Comparison of ENCODE assay signal across 19 cellular contexts in the genomic region with DNA sequence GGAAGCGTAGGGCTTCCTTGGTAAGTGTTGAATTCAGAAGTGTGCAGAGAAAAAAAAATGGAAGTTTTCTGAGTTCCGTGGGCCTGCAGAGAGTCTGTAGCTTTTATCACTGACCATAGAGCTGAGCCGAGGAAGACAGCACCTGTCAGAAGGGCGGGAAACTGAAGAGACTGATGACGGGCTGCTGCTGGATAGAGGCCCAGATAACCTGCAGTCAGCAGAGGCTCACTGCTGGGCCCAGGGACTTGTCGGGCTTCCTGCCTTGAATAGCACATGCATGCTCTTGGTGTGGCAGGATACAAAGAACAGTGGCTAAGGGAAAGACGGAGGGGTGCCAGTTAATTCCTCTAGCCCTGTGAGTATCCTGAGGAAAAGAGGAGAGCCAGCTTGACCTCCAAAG.
A peak's percentile ranks its signal among the peaks of the same experiment; 100 is the strongest.
DNase-seq lines count a peak whose midpoint lies in the region; ATAC-seq, FAIRE-seq and TF ChIP-seq lines count a peak whose summit lies in the region.
"Had no signal": no experiment of that assay in that cellular context is flagged by ENCODE, and none has a peak within 500 bp of the region (broad histone marks: within the 10 kb centered on the region; RNA-seq: fewer than 3 reads in every experiment).

No MANE protein-coding gene starts in this region.

- TF ChIP-seq CTCF in heart left ventricle (IDR thresholded peaks at IDR 0.05) = no peak
- TF ChIP-seq CTCF in progenitor cell of endocrine pancreas (IDR thresholded peaks at IDR 0.05; ENCODE audit: unreplicated experiment) = no peak
- TF ChIP-seq CTCF in osteoblast (IDR thresholded peaks at IDR 0.05; ENCODE audit: extremely low read depth, low read depth, low read length) = no peak

- no peaks in the 10 kb centered on the region for H3K79me2 ChIP-seq in osteoblast (ENCODE audit: insufficient read depth, low read length)

- H3K27ac Mint-ChIP-seq in progenitor cell of endocrine pancreas = peak overlapping the region; percentile 71
- H3K27ac Mint-ChIP-seq: activated naive CD8-positive, alpha-beta T cell; B cell; natural killer cell treated with Interleukin-12 subunit alpha and Interleukin-12 subunit beta and Interleukin-15 and Interleukin-18, amount 100 ng/mL, for 72 hours had no signal

- H2AFZ ChIP-seq in osteoblast (ENCODE audit: low read length) = no peak overlapping the region

- ATAC-seq in heart left ventricle = peak; percentile 14 to 74 (median 71)
- ATAC-seq in HG02970 (IDR thresholded peaks at IDR 0.05; ENCODE audit: low FRiP score, unreplicated experiment) = no peak
- ATAC-seq: natural killer cell treated with Interleukin-12 subunit alpha and Interleukin-12 subunit beta and Interleukin-15 and Interleukin-18, amount 100 ng/mL, for 72 hours had no signal

- H3K4me3 Mint-ChIP-seq in progenitor cell of endocrine pancreas (ENCODE audit: low read depth) = no peak overlapping the region
- H3K4me3 Mint-ChIP-seq: activated naive CD8-positive, alpha-beta T cell; B cell; natural killer cell treated with Interleukin-12 subunit alpha and Interleukin-12 subunit beta and Interleukin-15 and Interleukin-18, amount 100 ng/mL, for 72 hours had no signal

- H3K9me3 Mint-ChIP-seq in progenitor cell of endocrine pancreas (ENCODE audit: low read depth) = no peaks in the 10 kb centered on the region
- H3K9me3 Mint-ChIP-seq: natural killer cell treated with Interleukin-12 subunit alpha and Interleukin-12 subunit beta and Interleukin-15 and Interleukin-18, amount 100 ng/mL, for 72 hours had no signal

- 50 to 65% (median 62%) methylated on average over 7 of the region's 7 CpGs for WGBS in heart left ventricle, 4 donors

- DNase-seq in NCI-H2081 (lab: John Stamatoyannopoulos, UW) (peak; percentile 4 to 65), NCI-H2081 treated with DMSO at 0.1 percent for 48 hours (lab: John Stamatoyannopoulos, UW) (no peak), SHP77 (lab: John Stamatoyannopoulos, UW) (peak; percentile 20 to 69), heart left ventricle (peak in 2 of 5 donors; percentile 37 to 51), progenitor cell of endocrine pancreas (ENCODE audit: low spot score, unreplicated experiment) (no peak), osteoblast (ENCODE audit: insufficient read length, low spot score, missing footprints) (no peak), GM19239 (ENCODE audit: insufficient read length, low spot score) (no peak)
- DNase-seq: activated CD4-positive, alpha-beta T cell treated with anti-CD3 and anti-CD28 coated beads for 1 hour; effector memory CD4-positive, alpha-beta T cell; esophagus squamous epithelium; midbrain; NCI-H226; RPMI8226; stimulated activated CD8-positive, alpha-beta memory T cell treated with anti-CD3 and anti-CD28 coated beads, Interleukin-4, amount 100 ng/mL, for 48 hours had no signal

- no peak for FAIRE-seq in GM19239 (lab: Jason Lieb, UNC)
- FAIRE-seq: astrocyte had no signal

- no peak for TF ChIP-seq POLR2A in heart left ventricle (IDR thresholded peaks at IDR 0.05)

- H3K4me3 ChIP-seq in heart left ventricle (no peak overlapping the region), osteoblast (ENCODE audit: insufficient read depth, low read length) (no peak overlapping the region)
- H3K4me3 ChIP-seq: esophagus squamous epithelium had no signal

- H3K4me1 ChIP-seq in heart left ventricle = peaks cover 0 to 23% (median 4%) of the 10 kb centered on the region in 12 donors
- peaks cover 4% of the 10 kb centered on the region for H3K4me1 ChIP-seq in osteoblast (ENCODE audit: insufficient read depth, low read length)
- H3K4me1 ChIP-seq: esophagus squamous epithelium had no signal

- no peak overlapping the region for H3K4me2 ChIP-seq in osteoblast (ENCODE audit: insufficient read depth, low read length)

- no peaks in the 10 kb centered on the region for H4K20me1 ChIP-seq in osteoblast (ENCODE audit: insufficient read depth, low read length)

- peaks cover 23% of the 10 kb centered on the region for H3K36me3 Mint-ChIP-seq in progenitor cell of endocrine pancreas (ENCODE audit: insufficient read depth)

- H3K4me1 Mint-ChIP-seq in progenitor cell of endocrine pancreas (ENCODE audit: low read depth) = peaks cover 32% of the 10 kb centered on the region
- H3K4me1 Mint-ChIP-seq: B cell had no signal

- H3K27ac ChIP-seq in heart left ventricle (peak overlapping the region in 10 of 12 donors; percentile 9 to 76 (median 54)), osteoblast (ENCODE audit: low read depth, low read length) (no peak overlapping the region)
- H3K27ac ChIP-seq: esophagus squamous epithelium had no signal

- peaks cover 0 to 29% (median 18%) of the 10 kb centered on the region in 9 donors for H3K36me3 ChIP-seq in heart left ventricle
- H3K36me3 ChIP-seq in osteoblast (ENCODE audit: insufficient read depth, low read length) = peaks cover 4% of the 10 kb centered on the region

- H3K27me3 Mint-ChIP-seq in progenitor cell of endocrine pancreas = no peaks in the 10 kb centered on the region
- H3K27me3 Mint-ChIP-seq: activated naive CD8-positive, alpha-beta T cell; B cell; natural killer cell treated with Interleukin-12 subunit alpha and Interleukin-12 subunit beta and Interleukin-15 and Interleukin-18, amount 100 ng/mL, for 72 hours had no signal

- H3K27me3 ChIP-seq in heart left ventricle (no peaks in the 10 kb centered on the region), osteoblast (ENCODE audit: insufficient read depth, low read length) (no peaks in the 10 kb centered on the region)
- H3K27me3 ChIP-seq: esophagus squamous epithelium had no signal

- intact Hi-C loops in heart left ventricle (cut with DNase I) = no loop called here

- H3K9me3 ChIP-seq in heart left ventricle = no peaks in the 10 kb centered on the region
- no peaks in the 10 kb centered on the region for H3K9me3 ChIP-seq in osteoblast (ENCODE audit: low read depth, low read length)
- H3K9me3 ChIP-seq: esophagus squamous epithelium had no signal

Comparison
In these comparisons a context has a peak if more than half of its experiments do, and no peak if none do; other contexts are left out.
1. DNase-seq: peak in NCI-H2081 (2 of 2) and SHP77 (2 of 2); none in NCI-H2081 treated with DMSO at 0.1 percent for 48 hours (single experiment), progenitor cell of endocrine pancreas (single experiment), osteoblast (single experiment) and GM19239 (single experiment).